In the genomic region with DNA sequence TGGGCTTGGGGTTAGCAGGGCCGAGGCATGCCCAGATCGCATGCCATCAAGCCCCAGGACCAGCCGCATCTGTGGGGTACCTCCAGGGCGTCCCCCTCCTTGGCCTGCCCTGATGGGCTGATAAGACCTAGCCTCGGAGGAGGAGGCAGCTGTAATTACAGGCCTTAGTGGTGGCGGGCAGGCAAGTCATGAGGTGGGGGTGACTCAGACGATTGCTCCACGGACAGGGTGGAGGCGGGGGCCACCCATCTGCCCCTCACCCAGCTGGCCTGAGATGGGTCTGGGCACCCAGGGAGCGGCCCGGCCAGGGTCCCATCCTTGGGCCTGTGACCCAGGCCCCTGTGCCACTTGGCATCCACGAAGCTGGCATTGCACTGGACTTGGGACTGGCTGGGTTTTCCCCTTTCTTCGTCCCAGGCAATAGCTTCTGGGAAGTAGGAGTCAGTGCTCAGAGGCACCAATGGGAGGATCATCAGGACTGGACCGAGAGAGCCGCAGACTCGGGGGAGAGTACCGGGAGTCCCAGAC, we compare ENCODE assay signal across 12 cellular contexts. TPM values are rescaled to one million over a fixed set of nuclear protein-coding genes. Genes with fewer than 3 reads are reported as not detected.
DNase-seq lines count a peak whose midpoint lies in the region; ATAC-seq and TF ChIP-seq lines count a peak whose summit lies in the region.
"Had no signal": no experiment of that assay in that cellular context is flagged by ENCODE, and none has a peak within 500 bp of the region (broad histone marks: within the 10 kb centered on the region; RNA-seq: fewer than 3 reads in every experiment).

No MANE protein-coding gene starts in this region.

- peak; percentile 39 for DNase-seq in HFFc6
- DNase-seq in astrocyte of the hippocampus (ENCODE audit: low read depth, low spot score), result peak; percentile 36
- no peak for DNase-seq in left lobe of liver (ENCODE audit: low spot score)
- DNase-seq: activated naive CD8-positive, alpha-beta T cell treated with anti-CD3 and anti-CD28 coated beads, Interleukin-2, amount 50 U/mL, for 24 hours; effector CD4-positive, alpha-beta T cell; NCI-H1105 treated with DMSO at 0.1 percent for 48 hours; spleen had no signal

- peak overlapping the region in 4 of 5 donors; percentile 22 to 70 (median 50) for H3K9ac ChIP-seq in subcutaneous abdominal adipose tissue (ENCODE audit: low read length in 5 of 5)

- ATAC-seq in left lobe of liver, result peak; percentile 53
- no peak for ATAC-seq in HG02885 (IDR thresholded peaks at IDR 0.05; ENCODE audit: poor library complexity, unreplicated experiment)
- no peak for ATAC-seq in HG03439 (IDR thresholded peaks at IDR 0.05; ENCODE audit: unreplicated experiment)
- ATAC-seq in HG03565 (IDR thresholded peaks at IDR 0.05; ENCODE audit: unreplicated experiment), result no peak
- ATAC-seq: activated naive CD8-positive, alpha-beta T cell treated with anti-CD3 and anti-CD28 coated beads, Interleukin-2, amount 50 U/mL, for 24 hours had no signal

- no peaks in the 10 kb centered on the region for H3K36me3 Mint-ChIP-seq in HFFc6 (ENCODE audit: low read depth)

- no peak for TF ChIP-seq CTCF in HFFc6 (IDR thresholded peaks at IDR 0.05)

- H3K4me3 Mint-ChIP-seq in HFFc6, result no peak overlapping the region
- H3K4me3 Mint-ChIP-seq: activated naive CD8-positive, alpha-beta T cell treated with anti-CD3 and anti-CD28 coated beads, Interleukin-2, amount 50 U/mL, for 24 hours; T-helper 1 cell treated with Interleukin-12 subunit alpha and Interleukin-12 subunit beta and Interleukin-4 antibody, amounts not matched to agents 30 μg/mL and 1 μg/mL, for 36 hours had no signal

- no peaks in the 10 kb centered on the region; the same call in none of the 2 replicates for H3K27me3 Mint-ChIP-seq in HFFc6 (ENCODE audit: insufficient read depth)

- H3K36me3 ChIP-seq in subcutaneous abdominal adipose tissue (ENCODE audit: control insufficient read depth in 5 of 5, insufficient read depth in 5 of 5, low read length in 5 of 5), result no peaks in the 10 kb centered on the region
- H3K36me3 ChIP-seq: spleen had no signal

- H3K4me1 ChIP-seq in subcutaneous abdominal adipose tissue (ENCODE audit: control insufficient read depth in 5 of 5, insufficient read depth in 5 of 5, low read length in 5 of 5), result peaks cover 0 to 56% (median 22%) of the 10 kb centered on the region in 5 donors

- H3K4me3 ChIP-seq in subcutaneous abdominal adipose tissue (ENCODE audit: low read depth in 1 of 5, low read length in 5 of 5), result no peak overlapping the region
- H3K4me3 ChIP-seq: spleen had no signal

- H3K4me1 Mint-ChIP-seq in HFFc6 (ENCODE audit: low read depth), result peaks cover 73% of the 10 kb centered on the region
- H3K4me1 Mint-ChIP-seq: activated naive CD8-positive, alpha-beta T cell treated with anti-CD3 and anti-CD28 coated beads, Interleukin-2, amount 50 U/mL, for 24 hours had no signal

- no peaks in the 10 kb centered on the region for H3K27me3 ChIP-seq in subcutaneous abdominal adipose tissue (ENCODE audit: control insufficient read depth in 5 of 5, insufficient read depth in 4 of 5, low read length in 5 of 5)

- peak overlapping the region; percentile 97 for H3K27ac ChIP-seq in subcutaneous abdominal adipose tissue (ENCODE audit: low read depth, low read length)
- H3K27ac ChIP-seq: spleen had no signal

- H3K9me3 ChIP-seq in subcutaneous abdominal adipose tissue (ENCODE audit: control insufficient read depth in 5 of 5, low read length in 5 of 5), result no peaks in the 10 kb centered on the region
- H3K9me3 ChIP-seq: spleen had no signal

- no peaks in the 10 kb centered on the region for H3K9me3 Mint-ChIP-seq in HFFc6
- H3K9me3 Mint-ChIP-seq: activated naive CD8-positive, alpha-beta T cell treated with anti-CD3 and anti-CD28 coated beads, Interleukin-2, amount 50 U/mL, for 24 hours; T-helper 1 cell treated with Interleukin-12 subunit alpha and Interleukin-12 subunit beta and Interleukin-4 antibody, amounts not matched to agents 30 μg/mL and 1 μg/mL, for 36 hours had no signal

- H3K27ac Mint-ChIP-seq in HFFc6, result peak overlapping the region; percentile 86
- H3K27ac Mint-ChIP-seq: activated naive CD8-positive, alpha-beta T cell treated with anti-CD3 and anti-CD28 coated beads, Interleukin-2, amount 50 U/mL, for 24 hours; T-helper 1 cell treated with Interleukin-12 subunit alpha and Interleukin-12 subunit beta and Interleukin-4 antibody, amounts not matched to agents 30 μg/mL and 1 μg/mL, for 36 hours had no signal

RNA-seq across cellular contexts. Expression of a gene that starts 57.5 kb away (rescaled TPM):
- total RNA-seq in HFFc6 (2021; fragmentation: NEBNext Ultra II Directional; extraction: Animal tissue kit (Norgen Biotek cat#: 25700)), result 10 to 100 TPM; 57.9 to 62.8 (median 59.8) TPM
- total RNA-seq in left lobe of liver, result 215 TPM
